8 cellular contexts compared by ENCODE assay signal in genomic region chr3:195990841-195991174, GRCh38.
DNase-seq lines count a peak whose midpoint lies in the region; ATAC-seq and TF ChIP-seq lines count a peak whose summit lies in the region.
"Not testable (repeated sequence)": the region's sequence is repeated elsewhere in the genome, so short reads cannot be mapped to it uniquely, and the experiment has no call there.

No MANE protein-coding gene starts in this region.

- not testable (repeated sequence) for H3K9me3 Mint-ChIP-seq in activated CD4-positive, alpha-beta T cell treated with anti-CD3 and anti-CD28 coated beads, Interleukin-2, amount 10 ng/mL, durations not matched to agents 24 days and 14 days; MCF 10A (ENCODE audit: unreplicated experiment)

- H3K36me3 Mint-ChIP-seq in activated CD4-positive, alpha-beta T cell treated with anti-CD3 and anti-CD28 coated beads, Interleukin-2, amount 10 ng/mL, durations not matched to agents 24 days and 14 days (ENCODE audit: low read depth); MCF 10A (ENCODE audit: insufficient read depth, unreplicated experiment): not testable (repeated sequence)

- TF ChIP-seq POLR2A in uterus (IDR thresholded peaks at IDR 0.05) = not testable (repeated sequence)

- H3K9ac ChIP-seq in Loucy (ENCODE audit: low read depth, low read length, poor library complexity, severe bottlenecking) (peak overlapping the region; percentile 82), mesenchymal stem cell (ENCODE audit: low read length) (peak overlapping the region; percentile 88)

- not testable (repeated sequence) for H3K18ac ChIP-seq in mesenchymal stem cell (ENCODE audit: low read depth in 1 of 2, low read length in 2 of 2)

- H3K27me3 Mint-ChIP-seq in activated CD4-positive, alpha-beta T cell treated with anti-CD3 and anti-CD28 coated beads, Interleukin-2, amount 10 ng/mL, durations not matched to agents 24 days and 14 days; MCF 10A (ENCODE audit: insufficient read depth, unreplicated experiment): not testable (repeated sequence)

- not testable (repeated sequence) for H4K20me1 ChIP-seq in DOHH2 (ENCODE audit: control insufficient read depth, insufficient read depth, low read depth, low read length); Loucy (ENCODE audit: insufficient read depth, low read length, poor library complexity, severe bottlenecking)

- not testable (repeated sequence) for DNase-seq in activated CD4-positive, alpha-beta T cell treated with anti-CD3 and anti-CD28 coated beads, Interleukin-2, amount 10 ng/mL, durations not matched to agents 24 days and 14 days; MCF 10A (ENCODE audit: unreplicated experiment); foreskin fibroblast; mesenchymal stem cell; psoas muscle; uterus

- H3K4me2 ChIP-seq in DOHH2 (ENCODE audit: low read length) (peak overlapping the region; percentile 70), Loucy (ENCODE audit: low read depth, low read length, poor library complexity, severe bottlenecking) (peak overlapping the region; percentile 66)
- H3K4me2 ChIP-seq in mesenchymal stem cell (ENCODE audit: low read length, poor library complexity, severe bottlenecking) = not testable (repeated sequence)

- H3K4me3 ChIP-seq in DOHH2 (ENCODE audit: low read length) = peak overlapping the region; percentile 80
- H3K4me3 ChIP-seq in Loucy (ENCODE audit: low read length, poor library complexity, severe bottlenecking) = peak overlapping the region; percentile 88
- peak overlapping the region; percentile 66 for H3K4me3 ChIP-seq in foreskin fibroblast (ENCODE audit: low read depth in 1 of 2, low read length in 2 of 2)
- H3K4me3 ChIP-seq in mesenchymal stem cell (ENCODE audit: insufficient read depth in 1 of 2, low read depth in 1 of 2, low read length in 2 of 2) = peak overlapping the region; percentile 68 to 80
- peak overlapping the region; percentile 84 for H3K4me3 ChIP-seq in psoas muscle
- peak overlapping the region; percentile 62 to 88 for H3K4me3 ChIP-seq in uterus

- H3K4me3 Mint-ChIP-seq in activated CD4-positive, alpha-beta T cell treated with anti-CD3 and anti-CD28 coated beads, Interleukin-2, amount 10 ng/mL, durations not matched to agents 24 days and 14 days = peak overlapping the region; percentile 78
- peak overlapping the region; percentile 64 for H3K4me3 Mint-ChIP-seq in MCF 10A (ENCODE audit: unreplicated experiment)

- H3K79me1 ChIP-seq in mesenchymal stem cell (replicated peaks; ENCODE audit: low read length, poor library complexity, severe bottlenecking) = not testable (repeated sequence)

- H3K14ac ChIP-seq in mesenchymal stem cell (ENCODE audit: low read length in 2 of 2) = not testable (repeated sequence)

- POLR2A ChIA-PET in MCF 10A (lab: Yijun Ruan, JAX) = not testable (repeated sequence)

- H2AFZ ChIP-seq in Loucy (ENCODE audit: low read length) = peak overlapping the region; percentile 90; the same call in 1 of the 2 replicates
- not testable (repeated sequence) for H2AFZ ChIP-seq in mesenchymal stem cell (ENCODE audit: low read depth, low read length)

- not testable (repeated sequence) for H2BK120ac ChIP-seq in mesenchymal stem cell (ENCODE audit: low read depth, low read length)

- not testable (repeated sequence) for H4K8ac ChIP-seq in mesenchymal stem cell (ENCODE audit: low read length)

- BruUV-seq in MCF 10A (replicated peaks; lab: Mats Ljungman, UMichigan) = TSS peak; percentile 84

- CTCF ChIA-PET in MCF 10A (lab: Yijun Ruan, JAX) = not testable (repeated sequence)

- ATAC-seq in psoas muscle = not testable (repeated sequence)

- not testable (repeated sequence) for H4K91ac ChIP-seq in mesenchymal stem cell (ENCODE audit: low read length)

- not testable (repeated sequence) for H2BK12ac ChIP-seq in mesenchymal stem cell (ENCODE audit: low read length in 2 of 2)

- not testable (repeated sequence) for H2BK5ac ChIP-seq in mesenchymal stem cell (ENCODE audit: low read depth, low read length, poor library complexity, severe bottlenecking)

- peak overlapping the region in 1 of 2 experiments; percentile 40 for H3K4ac ChIP-seq in mesenchymal stem cell (ENCODE audit: low read depth in 1 of 2, low read length in 2 of 2)

- not testable (repeated sequence) for H3K23ac ChIP-seq in mesenchymal stem cell (ENCODE audit: low read length in 2 of 2)

- H3K27ac ChIP-seq in DOHH2 (ENCODE audit: low read depth, low read length); mesenchymal stem cell (ENCODE audit: low read length, poor library complexity, severe bottlenecking): not testable (repeated sequence)
- H3K27ac ChIP-seq in psoas muscle = peak overlapping the region; percentile 88
- H3K27ac ChIP-seq in uterus = peak overlapping the region; percentile 77 to 84

- not testable (repeated sequence) for H2AK5ac ChIP-seq in mesenchymal stem cell (ENCODE audit: low read length, severe bottlenecking)

- not testable (repeated sequence) for H3K27me3 ChIP-seq in DOHH2 (ENCODE audit: control insufficient read depth, low read length); Loucy (ENCODE audit: insufficient read depth, low read length, poor library complexity, severe bottlenecking); mesenchymal stem cell (ENCODE audit: control insufficient read depth in 1 of 2, insufficient read depth in 1 of 2, low read length in 2 of 2); psoas muscle (ENCODE audit: insufficient read depth in 3 of 3, low read length in 2 of 3); uterus

- H3F3A ChIP-seq in DOHH2 (ENCODE audit: control insufficient read depth, insufficient read depth); Loucy (ENCODE audit: low read depth): not testable (repeated sequence)

- not testable (repeated sequence) for H3K79me2 ChIP-seq in DOHH2 (ENCODE audit: control insufficient read depth, low read length)
- H3K79me2 ChIP-seq in Loucy (ENCODE audit: insufficient read depth, low read length) = peaks cover 29% of the 10 kb centered on the region; the same call in 1 of the 2 replicates

- H3K4me1 ChIP-seq in DOHH2 (ENCODE audit: control insufficient read depth, low read length); Loucy (ENCODE audit: insufficient read depth, low read length, poor library complexity, severe bottlenecking); mesenchymal stem cell (ENCODE audit: control insufficient read depth, insufficient read depth, low read depth, low read length); psoas muscle; uterus: not testable (repeated sequence)

- TF ChIP-seq CTCF in DOHH2 (IDR thresholded peaks at IDR 0.05; ENCODE audit: low read depth, low read length, poor library complexity, severe bottlenecking); Loucy (conservative IDR thresholded peaks at IDR 0.05; ENCODE audit: low read length); MCF 10A (IDR thresholded peaks at IDR 0.05; ENCODE audit: unreplicated experiment); foreskin fibroblast (IDR thresholded peaks at IDR 0.05; ENCODE audit: low read depth, low read length); psoas muscle (IDR thresholded peaks at IDR 0.05); uterus (IDR thresholded peaks at IDR 0.05): not testable (repeated sequence)

- WGBS in mesenchymal stem cell = no CpG with 5 or more reads among the region's 7 CpGs
- 39 to 41% (median 39%) methylated on average over 7 of the region's 7 CpGs for whole genome bisulfite sequencing in psoas muscle, 3 donors

- H2BK15ac ChIP-seq in mesenchymal stem cell (ENCODE audit: low read depth, poor library complexity, severe bottlenecking) = not testable (repeated sequence)

- peak overlapping the region; percentile 79 for H3K27ac Mint-ChIP-seq in activated CD4-positive, alpha-beta T cell treated with anti-CD3 and anti-CD28 coated beads, Interleukin-2, amount 10 ng/mL, durations not matched to agents 24 days and 14 days
- not testable (repeated sequence) for H3K27ac Mint-ChIP-seq in MCF 10A (ENCODE audit: low read depth, unreplicated experiment)

- H3K36me3 ChIP-seq in DOHH2 (ENCODE audit: control insufficient read depth, low read length); Loucy (ENCODE audit: insufficient read depth, low read length); mesenchymal stem cell (ENCODE audit: control insufficient read depth in 1 of 2, insufficient read depth in 2 of 2, low read depth in 1 of 2, low read length in 2 of 2); psoas muscle (ENCODE audit: insufficient read depth in 1 of 2, low read depth in 1 of 2); uterus: not testable (repeated sequence)

- not testable (repeated sequence) for H3K9me2 ChIP-seq in DOHH2 (replicated peaks; ENCODE audit: control insufficient read depth, low read length); Loucy (replicated peaks; ENCODE audit: low read depth, low read length)

- H3K4me1 Mint-ChIP-seq in activated CD4-positive, alpha-beta T cell treated with anti-CD3 and anti-CD28 coated beads, Interleukin-2, amount 10 ng/mL, durations not matched to agents 24 days and 14 days; MCF 10A (ENCODE audit: insufficient read depth, unreplicated experiment): not testable (repeated sequence)

- not testable (repeated sequence) for H3K9me3 ChIP-seq in DOHH2 (ENCODE audit: control insufficient read depth, insufficient read depth, low read length); Loucy (ENCODE audit: insufficient read depth, low read depth, low read length); mesenchymal stem cell (ENCODE audit: control insufficient read depth, low read length); psoas muscle; uterus

- intact Hi-C loops in activated CD4-positive, alpha-beta T cell treated with anti-CD3 and anti-CD28 coated beads, Interleukin-2, amount 10 ng/mL, durations not matched to agents 24 days and 14 days (cut with micrococcal nuclease) = loop anchor here (5.0 kb wide), 1 partner anchor 139 kb away; no protein-coding TSS in a partner anchor
- intact Hi-C loops in MCF 10A (cut with micrococcal nuclease) = loop anchor here (5.0 kb wide), 2 partner anchors 74 to 134 kb away; no protein-coding TSS in a partner anchor
- intact Hi-C loops in psoas muscle (cut with DNase I); uterus (cut with DNase I; ENCODE audit: low total_unique reads): not testable (repeated sequence)
